9 cellular contexts compared by ENCODE assay signal in genomic region chr4:48173055-48173991, GRCh38. TPM values are rescaled to one million over a fixed set of nuclear protein-coding genes. Genes with fewer than 3 reads are reported as not detected.
DNase-seq lines count a peak whose midpoint lies in the region; ATAC-seq and TF ChIP-seq lines count a peak whose summit lies in the region.
"Had no signal": no experiment of that assay in that cellular context is flagged by ENCODE, and none has a peak within 500 bp of the region (broad histone marks: within the 10 kb centered on the region; RNA-seq: fewer than 3 reads in every experiment).

No MANE protein-coding gene starts in this region.

- no TSS peak for BruUV-seq in Calu3 (replicated peaks; lab: Mats Ljungman, UMichigan)

- H3K27me3 ChIP-seq in brain microvascular endothelial cell (replicated peaks): no peaks in the 10 kb centered on the region
- no peaks in the 10 kb centered on the region for H3K27me3 ChIP-seq in colonic mucosa
- H3K27me3 ChIP-seq: gastrocnemius medialis had no signal

- H3K27ac ChIP-seq in brain microvascular endothelial cell: no peak overlapping the region
- no peak overlapping the region for H3K27ac ChIP-seq in colonic mucosa
- H3K27ac ChIP-seq: gastrocnemius medialis had no signal

- DNase-seq in DMS 273 (lab: John Stamatoyannopoulos, UW; ENCODE audit: unreplicated experiment) (peak; percentile 58), brain microvascular endothelial cell (peak; percentile 31), omental fat pad (ENCODE audit: low spot score) (no peak), Calu3 (no peak), colonic mucosa (no peak)
- no peak for DNase-seq in activated T-helper 2 cell treated with anti-CD3 and anti-CD28 coated beads, Interferon-gamma antibody, Interleukin-2, Interleukin-4, amounts not matched to agents 10 μg/mL and 5 μg/mL and 100 μg/mL, durations not matched to agents 14 hours and 24 hours and 36 hours (ENCODE audit: low spot score)
- DNase-seq: gastrocnemius medialis had no signal

- CTCF ChIA-PET in Calu3 (lab: Charles Lee): no interaction called here

- H3K36me3 ChIP-seq in brain microvascular endothelial cell (replicated peaks): no peaks in the 10 kb centered on the region
- H3K36me3 ChIP-seq in colonic mucosa: no peaks in the 10 kb centered on the region
- H3K36me3 ChIP-seq: gastrocnemius medialis had no signal

- H3K36me3 Mint-ChIP-seq in Calu3 (ENCODE audit: insufficient read depth, unreplicated experiment): no peaks in the 10 kb centered on the region
- H3K36me3 Mint-ChIP-seq in activated T-helper 2 cell treated with anti-CD3 and anti-CD28 coated beads, Interferon-gamma antibody, Interleukin-2, Interleukin-4, amounts not matched to agents 10 μg/mL and 5 μg/mL and 100 μg/mL, durations not matched to agents 14 hours and 24 hours and 36 hours (ENCODE audit: low read depth): no peaks in the 10 kb centered on the region

- no peak overlapping the region for H3K27ac Mint-ChIP-seq in Calu3 (ENCODE audit: unreplicated experiment)
- no peak overlapping the region for H3K27ac Mint-ChIP-seq in activated T-helper 2 cell treated with anti-CD3 and anti-CD28 coated beads, Interferon-gamma antibody, Interleukin-2, Interleukin-4, amounts not matched to agents 10 μg/mL and 5 μg/mL and 100 μg/mL, durations not matched to agents 14 hours and 24 hours and 36 hours

- H3K4me3 Mint-ChIP-seq in Calu3 (ENCODE audit: low read depth, unreplicated experiment): no peak overlapping the region
- H3K4me3 Mint-ChIP-seq in activated T-helper 2 cell treated with anti-CD3 and anti-CD28 coated beads, Interferon-gamma antibody, Interleukin-2, Interleukin-4, amounts not matched to agents 10 μg/mL and 5 μg/mL and 100 μg/mL, durations not matched to agents 14 hours and 24 hours and 36 hours (ENCODE audit: low read depth): no peak overlapping the region

- ATAC-seq in GM21367 (IDR thresholded peaks at IDR 0.05; ENCODE audit: unreplicated experiment) (peak; percentile 51), HG03558 (IDR thresholded peaks at IDR 0.05; ENCODE audit: extremely low read depth, unreplicated experiment) (peak; percentile 47), omental fat pad (ENCODE audit: low FRiP score) (peak; percentile 54)

- intact Hi-C loops in Calu3 (cut with micrococcal nuclease; ENCODE audit: unreplicated experiment): loop anchor here (10.0 kb wide), 1 partner anchor 101 kb away; no protein-coding TSS in a partner anchor
- intact Hi-C loops in colonic mucosa (cut with DNase I): no loop called here
- intact Hi-C loops in activated T-helper 2 cell treated with anti-CD3 and anti-CD28 coated beads, Interferon-gamma antibody, Interleukin-2, Interleukin-4, amounts not matched to agents 10 μg/mL and 5 μg/mL and 100 μg/mL, durations not matched to agents 14 hours and 24 hours and 36 hours (cut with micrococcal nuclease): no loop called here

- H3K4me1 ChIP-seq in colonic mucosa: no peaks in the 10 kb centered on the region

- TF ChIP-seq CTCF in brain microvascular endothelial cell (IDR thresholded peaks at IDR 0.05; ENCODE audit: low read depth, low read length, missing control alignments) (no peak), omental fat pad (IDR thresholded peaks at IDR 0.05) (no peak), Calu3 (IDR thresholded peaks at IDR 0.05; ENCODE audit: unreplicated experiment) (no peak), colonic mucosa (IDR thresholded peaks at IDR 0.05) (no peak)

- H3K9ac ChIP-seq in colonic mucosa (ENCODE audit: low read depth in 2 of 2, low read length in 2 of 2): no peak overlapping the region

- H3K9me3 Mint-ChIP-seq in Calu3 (ENCODE audit: low read depth, unreplicated experiment): no peaks in the 10 kb centered on the region
- peaks cover 8% of the 10 kb centered on the region for H3K9me3 Mint-ChIP-seq in activated T-helper 2 cell treated with anti-CD3 and anti-CD28 coated beads, Interferon-gamma antibody, Interleukin-2, Interleukin-4, amounts not matched to agents 10 μg/mL and 5 μg/mL and 100 μg/mL, durations not matched to agents 14 hours and 24 hours and 36 hours

- in situ Hi-C loops in brain microvascular endothelial cell (cut with HindIII; ENCODE audit: low pct_ligation_motif_present, low sequenced_read_pairs): no loop called here

- no peaks in the 10 kb centered on the region for H3K27me3 Mint-ChIP-seq in Calu3 (ENCODE audit: unreplicated experiment)
- H3K27me3 Mint-ChIP-seq in activated T-helper 2 cell treated with anti-CD3 and anti-CD28 coated beads, Interferon-gamma antibody, Interleukin-2, Interleukin-4, amounts not matched to agents 10 μg/mL and 5 μg/mL and 100 μg/mL, durations not matched to agents 14 hours and 24 hours and 36 hours (ENCODE audit: low read depth): peaks cover 3% of the 10 kb centered on the region

- H3K4me3 ChIP-seq in brain microvascular endothelial cell (ENCODE audit: low read depth, low read length) (no peak overlapping the region), colonic mucosa (no peak overlapping the region)
- H3K4me3 ChIP-seq: gastrocnemius medialis had no signal

- no peaks in the 10 kb centered on the region for H3K9me3 ChIP-seq in colonic mucosa
- H3K9me3 ChIP-seq: gastrocnemius medialis had no signal

- peaks cover 8% of the 10 kb centered on the region for H3K4me1 Mint-ChIP-seq in Calu3 (ENCODE audit: low read depth, unreplicated experiment)
- peaks cover 10% of the 10 kb centered on the region for H3K4me1 Mint-ChIP-seq in activated T-helper 2 cell treated with anti-CD3 and anti-CD28 coated beads, Interferon-gamma antibody, Interleukin-2, Interleukin-4, amounts not matched to agents 10 μg/mL and 5 μg/mL and 100 μg/mL, durations not matched to agents 14 hours and 24 hours and 36 hours (ENCODE audit: low read depth)

RNA-seq across cellular contexts. Expression of gene TXK, which starts 39.3 kb away (rescaled TPM):
- total RNA-seq in omental fat pad (1 to 10 TPM; 1.8 to 3.5 (median 2.8) TPM), Calu3 (2022) (2.8 and 4.6 TPM in 2 replicates), colonic mucosa (under 1 TPM; 0.57 to 0.72 TPM)
- 0.76 and 1.8 TPM in 2 replicates for total RNA-seq in activated T-helper 2 cell treated with anti-CD3 and anti-CD28 coated beads, Interferon-gamma antibody, Interleukin-2, Interleukin-4, amounts not matched to agents 10 μg/mL and 5 μg/mL and 100 μg/mL, durations not matched to agents 14 hours and 24 hours and 36 hours

Comparison
In these comparisons a context has a peak if more than half of its experiments do, and no peak if none do; other contexts are left out.
1. DNase-seq: peak in DMS 273 (single experiment) and brain microvascular endothelial cell (single experiment); none in omental fat pad (single experiment), Calu3 (single experiment), colonic mucosa (single experiment) and activated T-helper 2 cell treated with anti-CD3 and anti-CD28 coated beads, Interferon-gamma antibody, Interleukin-2, Interleukin-4, amounts not matched to agents 10 μg/mL and 5 μg/mL and 100 μg/mL, durations not matched to agents 14 hours and 24 hours and 36 hours (single experiment).
2. Peak in every context shown above with its lines, with median percentiles within 50 percentile points of each other: ATAC-seq.